In genomic region chr20:47150403-47151152, GRCh38 we compare ENCODE assay signal across 9 cellular contexts.
A peak's percentile ranks its signal among the peaks of the same experiment; 100 is the strongest.
DNase-seq lines count a peak whose midpoint lies in the region; ATAC-seq, FAIRE-seq and TF ChIP-seq lines count a peak whose summit lies in the region.
"Had no signal": no experiment of that assay in that cellular context is flagged by ENCODE, and none has a peak within 500 bp of the region (broad histone marks: within the 10 kb centered on the region; RNA-seq: fewer than 3 reads in every experiment).

No MANE protein-coding gene starts in this region.

- in situ Hi-C loops in KBM-7 (cut with MboI; ENCODE audit: low pct_unique_long_range_greater_than_20kb, low sequenced_read_pairs) (loop anchor here (25.0 kb wide), 1 partner anchor 388 kb away; no protein-coding TSS in a partner anchor), HepG2 (cut with HindIII; ENCODE audit: extremely low pct_ligation_motif_present, low pct_unique_long_range_greater_than_20kb) (no loop called here)

- H3K79me2 ChIP-seq in HepG2 (ENCODE audit: insufficient read depth, low read length), result no peaks in the 10 kb centered on the region

- CTCF ChIA-PET in HepG2 (lab: Yijun Ruan, JAX; ENCODE audit: low intra/inter-chr PET ratio, low total read pairs), result interaction anchor here (0.6 to 2.1 kb wide), 6 partner anchors 375 to 402 kb away, joined by 3 to 28 read pairs (median 8); no protein-coding TSS in a partner anchor

- no peaks in the 10 kb centered on the region for H3K36me3 ChIP-seq in HepG2 (replicated peaks in 1 of 2; ENCODE audit: control insufficient read depth in 1 of 2, insufficient read depth in 2 of 2, low read length in 2 of 2)
- H3K36me3 ChIP-seq in tibial artery, result no peaks in the 10 kb centered on the region

- peak; percentile 17 for DNase-seq in DMS153 (lab: John Stamatoyannopoulos, UW)
- no peak for DNase-seq in DMS153 treated with DMSO at 0.1 percent for 48 hours (lab: John Stamatoyannopoulos, UW; ENCODE audit: unreplicated experiment)
- DNase-seq in KBM-7, result peak; percentile 69
- DNase-seq in RCC 7860 (ENCODE audit: low spot score), result peak; percentile 62
- peak; percentile 87 for DNase-seq in choroid plexus epithelial cell (ENCODE audit: low read depth)
- DNase-seq in HepG2 (ENCODE audit: low spot score), result peak; percentile 86
- DNase-seq in tibial artery, result peak; percentile 66 to 81
- no peak for DNase-seq in T-helper 9 cell

- peaks cover 29% of the 10 kb centered on the region for H3K4me1 ChIP-seq in HepG2 (ENCODE audit: insufficient read depth, low read length)
- no peaks in the 10 kb centered on the region for H3K4me1 ChIP-seq in tibial artery

- no peak for TF ChIP-seq POLR2A in HepG2 (IDR thresholded peaks at IDR 0.05; ENCODE audit: insufficient read depth in 1 of 2, low read depth in 2 of 2, low read length in 2 of 2)

- H3K27me3 ChIP-seq in HepG2 (ENCODE audit: control insufficient read depth in 1 of 2, insufficient read depth in 2 of 2, low read length in 2 of 2), result peaks cover 0 to 11% of the 10 kb centered on the region in 2 experiments; a peak in 3 of 5 replicates
- H3K27me3 ChIP-seq in tibial artery, result peaks cover 0 to 3% of the 10 kb centered on the region in 2 donors

- no peaks in the 10 kb centered on the region for H4K20me1 ChIP-seq in HepG2 (ENCODE audit: insufficient read depth, low read length)

- intact Hi-C loops in HepG2 (cut with micrococcal nuclease; ENCODE audit: unreplicated experiment), result loop anchor here (1.0 kb wide), 2 partner anchors 377 to 392 kb away; no protein-coding TSS in a partner anchor
- intact Hi-C loops in tibial artery (cut with DNase I; ENCODE audit: low total_unique reads), result no loop called here

- TF ChIP-seq RAD21 in HepG2 (CRISPR knock-in tag; IDR thresholded peaks at IDR 0.05), result peak; percentile 93

- peak; percentile 97 for ATAC-seq in HepG2

- WGBS in HepG2 (ENCODE audit: low lambda C conversion rate), result 26% methylated on average over 11 of the region's 11 CpGs

- FAIRE-seq in RCC 7860 (lab: Jason Lieb, UNC) (peak; percentile 53), HepG2 (lab: Jason Lieb, UNC) (peak; percentile 98)
- FAIRE-seq: A204.1 had no signal

- H3K9ac ChIP-seq in HepG2 (ENCODE audit: insufficient read depth, low read depth, low read length), result no peak overlapping the region

- no peak overlapping the region for H2AFZ ChIP-seq in HepG2 (ENCODE audit: low read length)

- H3K4me3 ChIP-seq in choroid plexus epithelial cell (ENCODE audit: low read depth, low read length), result no peak overlapping the region
- H3K4me3 ChIP-seq in HepG2 (replicated peaks in 1 of 3; ENCODE audit: insufficient read depth in 1 of 3, low read depth in 2 of 3, low read length in 3 of 3), result no peak overlapping the region
- H3K4me3 ChIP-seq in tibial artery, result no peak overlapping the region

- H3K4me2 ChIP-seq in HepG2 (ENCODE audit: low read depth, low read length), result no peak overlapping the region

- POLR2A ChIA-PET in HepG2 (lab: Yijun Ruan, JAX), result no interaction called here

- TF ChIP-seq CTCF in choroid plexus epithelial cell (conservative IDR thresholded peaks at IDR 0.05; ENCODE audit: low read depth, low read length), result peak; percentile 89
- peak; percentile 98 for TF ChIP-seq CTCF in HepG2 (CRISPR knock-in tag; IDR thresholded peaks at IDR 0.05)
- peak; percentile 53 to 64 for TF ChIP-seq CTCF in tibial artery (IDR thresholded peaks at IDR 0.05)

- no peak for TF ChIP-seq EP300 in HepG2 (IDR thresholded peaks at IDR 0.05; ENCODE audit: low read depth in 2 of 2, low read length in 2 of 2)
- TF ChIP-seq EP300 in HepG2 (CRISPR knock-in tag; IDR thresholded peaks at IDR 0.05; ENCODE audit: borderline replicate concordance), result no peak

- no TSS peak for BruUV-seq in HepG2 (replicated peaks; lab: Mats Ljungman, UMichigan)

- H3K27ac ChIP-seq in HepG2 (ENCODE audit: extremely low read length, insufficient read depth, low read length) (no peak overlapping the region), tibial artery (no peak overlapping the region)

- no peaks in the 10 kb centered on the region for H3K9me3 ChIP-seq in HepG2 (ENCODE audit: low read length)
- H3K9me3 ChIP-seq in tibial artery, result no peaks in the 10 kb centered on the region

TF ChIP-seq in HepG2, 621 proteins besides CTCF, POLR2A, EP300 and RAD21 (continues in another document):
- no peak for TF ChIP-seq CEBPB (IDR thresholded peaks at IDR 0.05; ENCODE audit: borderline replicate concordance, low read depth, low read length)
- peak; percentile 83; the same call in 1 of the 2 replicates for TF ChIP-seq CBX5 (CRISPR knock-in tag; IDR thresholded peaks at IDR 0.05; ENCODE audit: borderline replicate concordance)
- TF ChIP-seq TCF12 (IDR thresholded peaks at IDR 0.05), result no peak
- TF ChIP-seq TCF12 (CRISPR knock-in tag; IDR thresholded peaks at IDR 0.05), result no peak
- TF ChIP-seq BRCA1 (CRISPR knock-in tag; IDR thresholded peaks at IDR 0.05), result no peak
- TF ChIP-seq SMC3 (IDR thresholded peaks at IDR 0.05; ENCODE audit: low read length), result peak; percentile 96
- TF ChIP-seq ZNF296 (CRISPR knock-in tag; conservative IDR thresholded peaks at IDR 0.05), result no peak
- no peak for TF ChIP-seq GABPA (IDR thresholded peaks at IDR 0.05; ENCODE audit: low read depth, low read length)
- TF ChIP-seq GABPA (CRISPR knock-in tag; IDR thresholded peaks at IDR 0.05; ENCODE audit: low read depth), result peak; percentile 59
- TF ChIP-seq POLR2AphosphoS2 (IDR thresholded peaks at IDR 0.05; ENCODE audit: low read depth, low read length), result no peak
- TF ChIP-seq ZNF354B (CRISPR knock-in tag; IDR thresholded peaks at IDR 0.05), result no peak
- TF ChIP-seq, protein P1, sequence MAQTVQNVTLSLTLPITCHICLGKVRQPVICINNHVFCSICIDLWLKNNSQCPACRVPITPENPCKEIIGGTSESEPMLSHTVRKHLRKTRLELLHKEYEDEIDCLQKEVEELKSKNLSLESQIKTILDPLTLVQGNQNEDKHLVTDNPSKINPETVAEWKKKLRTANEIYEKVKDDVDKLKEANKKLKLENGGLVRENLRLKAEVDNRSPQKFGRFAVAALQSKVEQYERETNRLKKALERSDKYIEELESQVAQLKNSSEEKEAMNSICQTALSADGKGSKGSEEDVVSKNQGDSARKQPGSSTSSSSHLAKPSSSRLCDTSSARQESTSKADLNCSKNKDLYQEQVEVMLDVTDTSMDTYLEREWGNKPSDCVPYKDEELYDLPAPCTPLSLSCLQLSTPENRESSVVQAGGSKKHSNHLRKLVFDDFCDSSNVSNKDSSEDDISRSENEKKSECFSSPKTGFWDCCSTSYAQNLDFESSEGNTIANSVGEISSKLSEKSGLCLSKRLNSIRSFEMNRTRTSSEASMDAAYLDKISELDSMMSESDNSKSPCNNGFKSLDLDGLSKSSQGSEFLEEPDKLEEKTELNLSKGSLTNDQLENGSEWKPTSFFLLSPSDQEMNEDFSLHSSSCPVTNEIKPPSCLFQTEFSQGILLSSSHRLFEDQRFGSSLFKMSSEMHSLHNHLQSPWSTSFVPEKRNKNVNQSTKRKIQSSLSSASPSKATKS (CRISPR knock-in tag; IDR thresholded peaks at IDR 0.05), result no peak
- TF ChIP-seq MIXL1 (CRISPR knock-in tag; IDR thresholded peaks at IDR 0.05), result peak; percentile 70; the same call in 1 of the 2 replicates
- no peak for TF ChIP-seq RFX5 (IDR thresholded peaks at IDR 0.05; ENCODE audit: low read depth, low read length)
- no peak for TF ChIP-seq ZNF567 (CRISPR knock-in tag; IDR thresholded peaks at IDR 0.05; ENCODE audit: borderline replicate concordance)
- 0 out of 2 replicates have a peak, but pooled peaks have one; percentile 84 for TF ChIP-seq EED (CRISPR knock-in tag; IDR thresholded peaks at IDR 0.05)
- TF ChIP-seq BATF2 (CRISPR knock-in tag; IDR thresholded peaks at IDR 0.05), result no peak
- peak; percentile 98 for TF ChIP-seq STAG1 (CRISPR knock-in tag; IDR thresholded peaks at IDR 0.05)
- TF ChIP-seq TARDBP (CRISPR knock-in tag; IDR thresholded peaks at IDR 0.05), result peak; percentile 36; the same call in 1 of the 2 replicates
- TF ChIP-seq ZNF772 (CRISPR knock-in tag; IDR thresholded peaks at IDR 0.05), result peak; percentile 62; the same call in 1 of the 2 replicates
- peak; percentile 72 for TF ChIP-seq ZNF501 (CRISPR knock-in tag; IDR thresholded peaks at IDR 0.05)
- TF ChIP-seq, protein P2, sequence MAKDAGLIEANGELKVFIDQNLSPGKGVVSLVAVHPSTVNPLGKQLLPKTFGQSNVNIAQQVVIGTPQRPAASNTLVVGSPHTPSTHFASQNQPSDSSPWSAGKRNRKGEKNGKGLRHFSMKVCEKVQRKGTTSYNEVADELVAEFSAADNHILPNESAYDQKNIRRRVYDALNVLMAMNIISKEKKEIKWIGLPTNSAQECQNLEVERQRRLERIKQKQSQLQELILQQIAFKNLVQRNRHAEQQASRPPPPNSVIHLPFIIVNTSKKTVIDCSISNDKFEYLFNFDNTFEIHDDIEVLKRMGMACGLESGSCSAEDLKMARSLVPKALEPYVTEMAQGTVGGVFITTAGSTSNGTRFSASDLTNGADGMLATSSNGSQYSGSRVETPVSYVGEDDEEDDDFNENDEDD (CRISPR knock-in tag; IDR thresholded peaks at IDR 0.05; ENCODE audit: borderline replicate concordance), result no peak
- no peak for TF ChIP-seq HDAC1 (CRISPR knock-in tag; IDR thresholded peaks at IDR 0.05)
- peak; percentile 61; the same call in 1 of the 2 replicates for TF ChIP-seq ZNF556 (CRISPR knock-in tag; IDR thresholded peaks at IDR 0.05; ENCODE audit: borderline replicate concordance)
- TF ChIP-seq ZNF331 (CRISPR knock-in tag; IDR thresholded peaks at IDR 0.05), result peak; percentile 74
- no peak for TF ChIP-seq ZMAT3 (CRISPR knock-in tag; conservative IDR thresholded peaks at IDR 0.05)
- no peak for TF ChIP-seq FOXJ3 (CRISPR knock-in tag; IDR thresholded peaks at IDR 0.05; ENCODE audit: borderline replicate concordance)
- peak; percentile 76 for TF ChIP-seq ZMYM4 (CRISPR knock-in tag; IDR thresholded peaks at IDR 0.05)
- TF ChIP-seq RARA (CRISPR knock-in tag; IDR thresholded peaks at IDR 0.05), result no peak
- no peak for TF ChIP-seq HDAC6 (IDR thresholded peaks at IDR 0.05; ENCODE audit: low read depth, low read length)
- no peak for TF ChIP-seq RFX3 (CRISPR knock-in tag; IDR thresholded peaks at IDR 0.05)
- peak; percentile 98 for TF ChIP-seq BHLHE40 (IDR thresholded peaks at IDR 0.05; ENCODE audit: low read length)

Comparison
In these comparisons a context has a peak if more than half of its experiments do, and no peak if none do; other contexts are left out.
1. DNase-seq: peak in DMS153 (single experiment), KBM-7 (single experiment), RCC 7860 (single experiment), choroid plexus epithelial cell (single experiment), HepG2 (single experiment) and tibial artery (2 of 2); none in DMS153 treated with DMSO at 0.1 percent for 48 hours (single experiment) and T-helper 9 cell (single experiment).
2. Peak in every context shown above with its lines, with median percentiles within 50 percentile points of each other: CTCF ChIP-seq.